In the genomic region with DNA sequence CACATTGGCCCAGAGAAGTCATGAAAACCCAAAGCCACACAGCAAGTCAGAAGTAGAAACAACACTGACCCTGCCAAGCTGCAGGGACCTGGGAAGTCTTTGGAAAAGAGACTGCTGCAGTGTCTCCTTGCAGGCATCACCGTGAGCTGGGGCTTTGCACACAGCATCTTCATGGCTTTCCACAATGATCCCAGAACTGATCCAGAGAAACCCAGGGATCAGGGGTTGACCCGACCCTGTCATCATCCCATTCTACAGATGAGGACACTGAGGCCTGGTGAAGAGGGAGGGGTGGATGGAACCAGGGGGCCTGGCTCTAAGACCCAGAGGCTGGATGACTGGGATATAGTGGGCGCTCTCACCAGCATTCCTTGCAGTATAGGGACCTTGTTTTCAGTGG, we compare ENCODE assay signal across 1 cellular context.
TF ChIP-seq lines count a peak whose summit lies in the region.

No MANE protein-coding gene starts in this region.

TF ChIP-seq in IMR-90, 13 proteins besides CTCF, POLR2A, EP300 and RAD21:
- TF ChIP-seq MXI1 (IDR thresholded peaks at IDR 0.05; ENCODE audit: borderline replicate concordance, low read depth, low read length) (no peak), MAFK (IDR thresholded peaks at IDR 0.05; ENCODE audit: low read depth, low read length) (no peak), RFX5 (IDR thresholded peaks at IDR 0.05; ENCODE audit: low read depth, low read length) (no peak), FOS (IDR thresholded peaks at IDR 0.05; ENCODE audit: low read depth, low read length) (no peak), MAZ (IDR thresholded peaks at IDR 0.05; ENCODE audit: borderline replicate concordance, low read depth, low read length) (no peak), RCOR1 (IDR thresholded peaks at IDR 0.05; ENCODE audit: insufficient replicate concordance, low read length) (no peak), BHLHE40 (IDR thresholded peaks at IDR 0.05; ENCODE audit: low read depth, low read length) (no peak), CHD1 (IDR thresholded peaks at IDR 0.05; ENCODE audit: low read depth, low read length) (no peak), SMC3 (IDR thresholded peaks at IDR 0.05; ENCODE audit: low read depth, low read length) (no peak), NFE2L2 (IDR thresholded peaks at IDR 0.05; ENCODE audit: low read depth, low read length) (no peak), CEBPB (IDR thresholded peaks at IDR 0.05; ENCODE audit: low read depth, low read length) (no peak)
- TF ChIP-seq, protein P1, sequence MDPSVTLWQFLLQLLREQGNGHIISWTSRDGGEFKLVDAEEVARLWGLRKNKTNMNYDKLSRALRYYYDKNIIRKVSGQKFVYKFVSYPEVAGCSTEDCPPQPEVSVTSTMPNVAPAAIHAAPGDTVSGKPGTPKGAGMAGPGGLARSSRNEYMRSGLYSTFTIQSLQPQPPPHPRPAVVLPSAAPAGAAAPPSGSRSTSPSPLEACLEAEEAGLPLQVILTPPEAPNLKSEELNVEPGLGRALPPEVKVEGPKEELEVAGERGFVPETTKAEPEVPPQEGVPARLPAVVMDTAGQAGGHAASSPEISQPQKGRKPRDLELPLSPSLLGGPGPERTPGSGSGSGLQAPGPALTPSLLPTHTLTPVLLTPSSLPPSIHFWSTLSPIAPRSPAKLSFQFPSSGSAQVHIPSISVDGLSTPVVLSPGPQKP (IDR thresholded peaks at IDR 0.05; ENCODE audit: borderline replicate concordance, low read depth, low read length): no peak
- TF ChIP-seq, protein P2, sequence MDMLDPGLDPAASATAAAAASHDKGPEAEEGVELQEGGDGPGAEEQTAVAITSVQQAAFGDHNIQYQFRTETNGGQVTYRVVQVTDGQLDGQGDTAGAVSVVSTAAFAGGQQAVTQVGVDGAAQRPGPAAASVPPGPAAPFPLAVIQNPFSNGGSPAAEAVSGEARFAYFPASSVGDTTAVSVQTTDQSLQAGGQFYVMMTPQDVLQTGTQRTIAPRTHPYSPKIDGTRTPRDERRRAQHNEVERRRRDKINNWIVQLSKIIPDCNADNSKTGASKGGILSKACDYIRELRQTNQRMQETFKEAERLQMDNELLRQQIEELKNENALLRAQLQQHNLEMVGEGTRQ (IDR thresholded peaks at IDR 0.05; ENCODE audit: low read depth, low read length): no peak
